In genomic region chr2:173278794-173279527, GRCh38 we compare ENCODE assay signal across 26 cellular contexts.
DNase-seq lines count a peak whose midpoint lies in the region; ATAC-seq and TF ChIP-seq lines count a peak whose summit lies in the region.
"Had no signal": no experiment of that assay in that cellular context is flagged by ENCODE, and none has a peak within 500 bp of the region (broad histone marks: within the 10 kb centered on the region; RNA-seq: fewer than 3 reads in every experiment).

No MANE protein-coding gene starts in this region.

- H3K4me1 ChIP-seq in GM23248 (ENCODE audit: insufficient read depth) (no peaks in the 10 kb centered on the region), adipocyte (ENCODE audit: control insufficient read depth, insufficient read depth, low read length) (no peaks in the 10 kb centered on the region), neural progenitor cell (peaks cover 10% of the 10 kb centered on the region)
- H3K4me1 ChIP-seq in effector memory CD4-positive, alpha-beta T cell (ENCODE audit: control insufficient read depth, insufficient read depth, low read length, poor library complexity, severe bottlenecking): no peaks in the 10 kb centered on the region
- H3K4me1 ChIP-seq: gastrocnemius medialis, parathyroid adenoma, spleen, upper lobe of right lung had no signal

- no peak overlapping the region for H2AFZ ChIP-seq in GM23248
- no peak overlapping the region for H2AFZ ChIP-seq in neural progenitor cell (replicated peaks)
- H2AFZ ChIP-seq: parathyroid adenoma, PC-9 had no signal

- H3K9me3 Mint-ChIP-seq in activated T-cell treated with anti-CD3 and anti-CD28 coated beads, Interleukin-2, amount 50 U/mL, for 4 hours: no peaks in the 10 kb centered on the region
- peaks cover 8% of the 10 kb centered on the region for H3K9me3 Mint-ChIP-seq in neural progenitor cell
- H3K9me3 Mint-ChIP-seq: central memory CD8-positive, alpha-beta T cell had no signal

- H4K20me1 ChIP-seq in GM23248 (ENCODE audit: insufficient read depth) (no peaks in the 10 kb centered on the region), neural progenitor cell (ENCODE audit: low read depth) (no peaks in the 10 kb centered on the region)

- no peak for TF ChIP-seq CTCF in neural progenitor cell (IDR thresholded peaks at IDR 0.05)

- in situ Hi-C loops in GM23248 (cut with MboI): no loop called here

- H3K4me3 Mint-ChIP-seq in activated T-cell treated with anti-CD3 and anti-CD28 coated beads, Interleukin-2, amount 50 U/mL, for 4 hours: no peak overlapping the region
- H3K4me3 Mint-ChIP-seq in neural progenitor cell: no peak overlapping the region
- H3K4me3 Mint-ChIP-seq: central memory CD8-positive, alpha-beta T cell; dendritic cell treated with granulocyte-macrophage colony-stimulating factor and Interleukin-4, amounts not matched to agents 40 ng/mL and 50 ng/mL, for 4 days had no signal

- H3K9me3 ChIP-seq in GM23248 (ENCODE audit: low read depth) (no peaks in the 10 kb centered on the region), adipocyte (ENCODE audit: control insufficient read depth, low read length) (peaks cover 8% of the 10 kb centered on the region), neural progenitor cell (ENCODE audit: low read depth) (no peaks in the 10 kb centered on the region)
- H3K9me3 ChIP-seq in effector memory CD4-positive, alpha-beta T cell (ENCODE audit: control insufficient read depth, low read length): no peaks in the 10 kb centered on the region
- H3K9me3 ChIP-seq: gastrocnemius medialis, upper lobe of right lung had no signal

- H3F3A ChIP-seq in GM23248 (ENCODE audit: insufficient read depth) (no peaks in the 10 kb centered on the region), neural progenitor cell (ENCODE audit: low read depth) (peaks cover 4% of the 10 kb centered on the region)

- H3K36me3 ChIP-seq in GM23248 (ENCODE audit: low read depth): no peaks in the 10 kb centered on the region
- no peaks in the 10 kb centered on the region for H3K36me3 ChIP-seq in adipocyte (ENCODE audit: control insufficient read depth, insufficient read depth, low read length, severe bottlenecking)
- H3K36me3 ChIP-seq in neural progenitor cell: no peaks in the 10 kb centered on the region
- no peaks in the 10 kb centered on the region for H3K36me3 ChIP-seq in effector memory CD4-positive, alpha-beta T cell (ENCODE audit: control insufficient read depth, insufficient read depth, low read length)
- H3K36me3 ChIP-seq: gastrocnemius medialis, spleen, upper lobe of right lung, WERI-Rb-1 had no signal

- peaks cover 5% of the 10 kb centered on the region for H3K4me1 Mint-ChIP-seq in activated T-cell treated with anti-CD3 and anti-CD28 coated beads, Interleukin-2, amount 50 U/mL, for 4 hours (ENCODE audit: low read depth)
- H3K4me1 Mint-ChIP-seq in neural progenitor cell: no peaks in the 10 kb centered on the region
- H3K4me1 Mint-ChIP-seq: central memory CD8-positive, alpha-beta T cell had no signal

- no peak for DNase-seq in activated T-cell treated with anti-CD3 and anti-CD28 coated beads, Interleukin-2, amount 50 U/mL, for 4 hours
- DNase-seq in activated T-cell treated with anti-CD3 and anti-CD28 coated beads, Interleukin-2, amount 50 U/mL, for 1 hour: no peak
- DNase-seq in GM23248: peak; percentile 21
- peak; percentile 35 for DNase-seq in adipocyte (ENCODE audit: low read depth)
- DNase-seq in stromal cell of bone marrow (ENCODE audit: low read depth): peak; percentile 10
- no peak for DNase-seq in neural progenitor cell (ENCODE audit: low spot score)
- no peak for DNase-seq in effector memory CD4-positive, alpha-beta T cell
- DNase-seq: activated CD4-positive, alpha-beta T cell treated with anti-CD3 and anti-CD28 coated beads, Interleukin-2, amount 50 U/mL, for 1 hour; activated gamma-delta T cell; gastrocnemius medialis; mucosa of descending colon; NCI-H2081 treated with DMSO at 0.1 percent for 48 hours; NCI-H446; NCI-H82; PC-9; Right ventricle myocardium superior; spleen; SW 1271; T-helper 9 cell; upper lobe of right lung; WERI-Rb-1 had no signal

- peaks cover 4% of the 10 kb centered on the region for H3K27me3 Mint-ChIP-seq in activated T-cell treated with anti-CD3 and anti-CD28 coated beads, Interleukin-2, amount 50 U/mL, for 4 hours (ENCODE audit: low read depth)
- peaks cover 2% of the 10 kb centered on the region for H3K27me3 Mint-ChIP-seq in neural progenitor cell (ENCODE audit: insufficient read depth, low read depth)
- H3K27me3 Mint-ChIP-seq: central memory CD8-positive, alpha-beta T cell had no signal

- H3K27ac Mint-ChIP-seq in neural progenitor cell: no peak overlapping the region
- H3K27ac Mint-ChIP-seq: CD14-positive monocyte; dendritic cell treated with granulocyte-macrophage colony-stimulating factor and Interleukin-4, amounts not matched to agents 40 ng/mL and 50 ng/mL, for 4 days had no signal

- H3K4me3 ChIP-seq in GM23248 (no peak overlapping the region), adipocyte (ENCODE audit: low read length) (no peak overlapping the region), neural progenitor cell (no peak overlapping the region)
- H3K4me3 ChIP-seq in effector memory CD4-positive, alpha-beta T cell (ENCODE audit: insufficient read depth, low read depth, low read length, poor library complexity, severe bottlenecking): no peak overlapping the region
- H3K4me3 ChIP-seq: gastrocnemius medialis, lung, mucosa of descending colon, PC-9, spleen, upper lobe of right lung had no signal

- WGBS in GM23248 (ENCODE audit: low coverage in 1 of 2, low lambda C conversion rate in 2 of 2, missing lambda C conversion rate in 2 of 2), 2 experiments: 55 to 66% methylated on average over 3 of the region's 3 CpGs

- no peaks in the 10 kb centered on the region for H3K79me2 ChIP-seq in GM23248 (ENCODE audit: insufficient read depth)
- no peaks in the 10 kb centered on the region for H3K79me2 ChIP-seq in neural progenitor cell (ENCODE audit: low read depth)
- H3K79me2 ChIP-seq: parathyroid adenoma had no signal

- H3K9ac ChIP-seq in GM23248 (no peak overlapping the region), adipocyte (ENCODE audit: low read length) (no peak overlapping the region), neural progenitor cell (no peak overlapping the region)
- H3K9ac ChIP-seq: parathyroid adenoma had no signal

- no peak overlapping the region for H3K4me2 ChIP-seq in GM23248 (ENCODE audit: unreplicated experiment)
- no peak overlapping the region for H3K4me2 ChIP-seq in neural progenitor cell
- H3K4me2 ChIP-seq: PC-9 had no signal

- H3K27ac ChIP-seq in GM23248 (no peak overlapping the region), neural progenitor cell (no peak overlapping the region)
- no peak overlapping the region for H3K27ac ChIP-seq in effector memory CD4-positive, alpha-beta T cell (ENCODE audit: insufficient read depth, low read length, poor library complexity, severe bottlenecking)
- H3K27ac ChIP-seq: gastrocnemius medialis, parathyroid adenoma, PC-9, spleen, WERI-Rb-1 had no signal

- H3K27me3 ChIP-seq in GM23248 (replicated peaks; ENCODE audit: insufficient read depth) (no peaks in the 10 kb centered on the region), adipocyte (replicated peaks; ENCODE audit: control insufficient read depth, insufficient read depth, low read length) (no peaks in the 10 kb centered on the region), neural progenitor cell (no peaks in the 10 kb centered on the region)
- H3K27me3 ChIP-seq in effector memory CD4-positive, alpha-beta T cell (replicated peaks; ENCODE audit: control insufficient read depth, insufficient read depth, low read length, poor library complexity, severe bottlenecking): no peaks in the 10 kb centered on the region
- H3K27me3 ChIP-seq: gastrocnemius medialis, spleen, upper lobe of right lung had no signal

- no peaks in the 10 kb centered on the region for H3K36me3 Mint-ChIP-seq in activated T-cell treated with anti-CD3 and anti-CD28 coated beads, Interleukin-2, amount 50 U/mL, for 4 hours (ENCODE audit: insufficient read depth)
- no peaks in the 10 kb centered on the region for H3K36me3 Mint-ChIP-seq in neural progenitor cell

- ATAC-seq in activated T-cell treated with anti-CD3 and anti-CD28 coated beads, Interleukin-2, amount 50 U/mL, for 4 hours: peak; percentile 27 to 57
- ATAC-seq: gastrocnemius medialis, mucosa of descending colon, upper lobe of right lung had no signal

- no peaks in the 10 kb centered on the region for H3K9me2 ChIP-seq in GM23248 (ENCODE audit: insufficient read depth)

Comparison
In these comparisons a context has a peak if more than half of its experiments do, and no peak if none do; other contexts are left out.
1. DNase-seq: peak in GM23248 (single experiment), adipocyte (single experiment) and stromal cell of bone marrow (single experiment); none in activated T-cell treated with anti-CD3 and anti-CD28 coated beads, Interleukin-2, amount 50 U/mL, for 4 hours (single experiment), activated T-cell treated with anti-CD3 and anti-CD28 coated beads, Interleukin-2, amount 50 U/mL, for 1 hour (single experiment), neural progenitor cell (single experiment) and effector memory CD4-positive, alpha-beta T cell (0 of 3).